35 cellular contexts compared by ENCODE assay signal in the genomic region with DNA sequence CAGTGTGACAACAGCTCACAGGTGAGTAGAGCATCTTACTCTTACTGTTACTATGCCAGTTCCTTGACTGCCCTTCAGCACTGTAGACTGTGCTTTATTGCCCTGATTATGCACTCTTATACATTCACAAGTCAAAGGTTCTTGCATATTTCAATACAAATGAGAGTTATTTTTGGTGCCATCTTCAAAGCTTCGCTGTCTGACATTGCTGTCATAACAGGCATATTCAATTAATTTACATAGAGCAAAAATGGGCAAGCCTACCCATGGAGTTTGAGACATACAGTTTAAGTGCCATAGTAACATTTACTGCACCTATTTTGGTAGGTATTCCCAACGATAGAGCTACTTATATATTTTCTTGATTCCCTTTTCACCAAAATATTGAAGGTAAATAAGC.
"Had no signal": no experiment of that assay in that cellular context is flagged by ENCODE, and none has a peak within 500 bp of the region (broad histone marks: within the 10 kb centered on the region; RNA-seq: fewer than 3 reads in every experiment).

No MANE protein-coding gene starts in this region.

- H3K36me3 ChIP-seq: MG63 had no signal

- H3K9me3 ChIP-seq: MG63 had no signal

- H3K9ac ChIP-seq: KMS-11 had no signal

- H3K27ac ChIP-seq: KMS-11 had no signal

- DNase-seq: Karpas-422, Kasumi-1, KBM-7, KG1, MG63, MM.1S, NCI-H1048, NCI-H1092, NCI-H1092 treated with DMSO at 0.1 percent for 48 hours, NCI-H1105, NCI-H1105 treated with DMSO at 0.1 percent for 48 hours, NCI-H1417, NCI-H1417 treated with DMSO at 0.1 percent for 48 hours, NCI-H1436, NCI-H1436 treated with DMSO at 0.1 percent for 48 hours, NCI-H146, NCI-H1694, NCI-H1694 treated with DMSO at 0.1 percent for 48 hours, NCI-H187, NCI-H187 treated with DMSO at 0.1 percent for 48 hours, NCI-H1930, NCI-H2029, NCI-H2029 treated with DMSO at 0.1 percent for 48 hours, NCI-H2081, NCI-H2081 treated with DMSO at 0.1 percent for 48 hours, NCI-H2107, NCI-H2171, NCI-H2171 treated with DMSO at 0.1 percent for 48 hours, NCI-H2227 treated with DMSO at 0.1 percent for 48 hours, NCI-H226, NCI-H345, NCI-H446, NCI-H446 treated with DMSO at 0.1 percent for 48 hours, NCI-H510A had no signal

- H3K4me2 ChIP-seq: KMS-11 had no signal

- H3K4me3 ChIP-seq: MG63 had no signal

- H3K27me3 ChIP-seq: MG63 had no signal
